22 cellular contexts compared by ENCODE assay signal in the genomic region with DNA sequence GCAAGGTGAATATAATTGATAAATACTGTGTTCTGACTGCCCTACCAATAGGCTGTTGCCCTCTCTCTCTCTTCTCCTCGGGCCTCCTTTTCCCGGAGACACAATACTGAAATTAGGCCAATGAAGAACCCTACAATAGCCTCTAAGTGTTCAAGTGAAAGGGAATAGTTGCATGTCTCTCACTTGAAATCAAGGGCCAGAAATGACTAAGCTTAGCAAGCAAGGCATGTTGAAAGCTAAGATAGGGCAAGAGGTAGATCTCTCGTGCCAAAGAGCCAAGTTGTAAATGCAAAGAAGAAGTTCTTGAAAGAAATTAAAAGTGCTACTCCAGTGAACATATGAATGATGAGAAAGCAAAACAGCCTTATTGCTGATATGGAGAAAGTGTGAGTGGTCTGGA.
"Had no signal": no experiment of that assay in that cellular context is flagged by ENCODE, and none has a peak within 500 bp of the region (broad histone marks: within the 10 kb centered on the region; RNA-seq: fewer than 3 reads in every experiment).

No MANE protein-coding gene starts in this region.

- FAIRE-seq: endothelial cell of umbilical vein, islet of Langerhans, urothelium cell line had no signal

- H3K27me3 ChIP-seq: gastrocnemius medialis, heart right ventricle, spleen, stomach had no signal

- ATAC-seq: gastrocnemius medialis, natural killer cell, sciatic nerve had no signal

- H3K36me3 ChIP-seq: gastrocnemius medialis, heart right ventricle, spleen, stomach, thoracic aorta had no signal

- H3K27ac ChIP-seq: coronary artery, gastrocnemius medialis, heart right ventricle, spleen, stomach, thoracic aorta had no signal

- H3K4me1 ChIP-seq: gastrocnemius medialis had no signal

- H3K4me3 ChIP-seq: coronary artery, gastrocnemius medialis, heart right ventricle, spleen, stomach, thoracic aorta had no signal

- H3K9me3 ChIP-seq: gastrocnemius medialis, heart right ventricle, spleen, stomach, thoracic aorta had no signal

- DNase-seq: effector CD4-positive, alpha-beta T cell; endodermal cell; gastrocnemius medialis; heart right ventricle; hypothalamus; kidney glomerular epithelial cell; natural killer cell; posterior cingulate gyrus; spleen; stimulated activated CD4-positive, alpha-beta T cell treated with anti-CD3 and anti-CD28 coated beads, Interleukin-15, amount 100 ng/mL, for 24 hours; stimulated activated CD4-positive, alpha-beta T cell treated with anti-CD3 and anti-CD28 coated beads, Interleukin-1b, Interleukin-23, amount 100 ng/mL, for 48 hours; stimulated activated CD4-positive, alpha-beta T cell treated with anti-CD3 and anti-CD28 coated beads, Interleukin-4, amount 100 ng/mL, for 24 hours; stimulated activated naive CD4-positive, alpha-beta T cell; stomach; substantia nigra; trophoblast cell had no signal
